ENCODE assay signal across 8 cellular contexts in the genomic region with DNA sequence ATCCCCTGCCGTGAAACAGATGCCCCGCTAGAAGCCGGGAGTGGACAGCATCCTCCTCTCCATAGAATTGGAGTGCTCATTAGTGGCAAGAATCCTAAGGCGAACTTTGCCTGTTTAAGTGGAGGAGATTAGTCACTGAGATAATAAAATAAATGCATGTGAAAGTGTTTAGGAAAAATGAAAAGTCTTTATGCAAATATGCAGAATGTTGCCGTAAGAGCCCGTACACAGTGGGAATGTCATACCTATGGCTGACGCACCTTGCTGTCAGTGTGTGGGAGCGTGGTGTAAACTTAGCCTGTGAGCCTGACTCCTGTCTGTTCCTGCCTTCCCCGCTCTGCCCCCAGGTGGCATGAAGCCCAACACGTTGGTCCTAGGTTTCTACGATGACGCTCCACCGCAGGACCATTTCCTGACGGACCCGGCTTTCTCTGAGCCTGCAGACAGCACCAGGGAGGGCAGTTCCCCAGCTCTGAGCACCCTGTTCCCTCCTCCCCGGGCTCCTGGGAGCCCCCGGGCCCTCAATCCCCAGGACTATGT. TPM values are rescaled to one million over a fixed set of nuclear protein-coding genes. Genes with fewer than 3 reads are reported as not detected.
DNase-seq lines count a peak whose midpoint lies in the region; ATAC-seq and TF ChIP-seq lines count a peak whose summit lies in the region.

No MANE protein-coding gene starts in this region.

- H3F3A ChIP-seq in PC-3 (ENCODE audit: low read length, unreplicated experiment): no peaks in the 10 kb centered on the region

- H3K27ac ChIP-seq in PC-3 (ENCODE audit: low read length): peak overlapping the region; percentile 100
- peak overlapping the region; percentile 95 to 99 (median 97) for H3K27ac ChIP-seq in esophagus muscularis mucosa (replicated peaks in 1 of 4)
- H3K27ac ChIP-seq in skin epidermis: peak overlapping the region; percentile 47 to 100 (median 99)

- TF ChIP-seq CTCF in PC-3 (conservative IDR thresholded peaks at IDR 0.05; ENCODE audit: low read depth, low read length): peak; percentile 40; the same call in 1 of the 2 replicates
- no peak for TF ChIP-seq CTCF in esophagus muscularis mucosa (IDR thresholded peaks at IDR 0.05)

- no peaks in the 10 kb centered on the region for H3K9me2 ChIP-seq in PC-3 (replicated peaks; ENCODE audit: low read length)

- H3K4me1 ChIP-seq in PC-3 (ENCODE audit: insufficient read depth, low read length) (peaks cover 34% of the 10 kb centered on the region), esophagus muscularis mucosa (peaks cover 30 to 55% (median 49%) of the 10 kb centered on the region in 4 donors)

- peak overlapping the region; percentile 51; the same call in 1 of the 2 replicates for H2AFZ ChIP-seq in PC-3 (ENCODE audit: low read length)

- BruUV-seq in PC-3 (replicated peaks; lab: Mats Ljungman, UMichigan): no TSS peak

- no peak for TF ChIP-seq EP300 in esophagus muscularis mucosa (IDR thresholded peaks at IDR 0.05)

- no peak for TF ChIP-seq POLR2A in esophagus muscularis mucosa (IDR thresholded peaks at IDR 0.05; ENCODE audit: low read depth)

- H4K20me1 ChIP-seq in PC-3 (ENCODE audit: low read length): no peaks in the 10 kb centered on the region

- DNase-seq in ELF-1 (ENCODE audit: low read depth, low spot score): peak; percentile 44
- DNase-seq in PC-3: peak; percentile 95
- no peak for DNase-seq in esophagus muscularis mucosa (ENCODE audit: extremely low spot score)
- DNase-seq in midbrain (lab: John Stamatoyannopoulos, UW): no peak
- DNase-seq in NCI-H2081 (lab: John Stamatoyannopoulos, UW): no peak

- peak overlapping the region; percentile 55 for H3K4me3 ChIP-seq in PC-3 (ENCODE audit: low read length)
- peak overlapping the region in 2 of 4 donors; percentile 81 to 99 for H3K4me3 ChIP-seq in esophagus muscularis mucosa
- peak overlapping the region in 5 of 7 experiments; percentile 60 to 94 (median 77) for H3K4me3 ChIP-seq in skin epidermis

- H3K79me2 ChIP-seq in PC-3 (ENCODE audit: low read length): peaks cover 5% of the 10 kb centered on the region

- H3K27me3 ChIP-seq in PC-3 (ENCODE audit: low read length) (no peaks in the 10 kb centered on the region), esophagus muscularis mucosa (no peaks in the 10 kb centered on the region)

- CTCF ChIA-PET in PC-3 (lab: Charles Lee): interaction anchor here (0.5 to 0.6 kb wide), 3 partner anchors 160 to 402 kb away, joined by 3 to 8 read pairs (median 3); no protein-coding TSS in a partner anchor

- no peaks in the 10 kb centered on the region for H3K9me3 ChIP-seq in PC-3 (ENCODE audit: low read length)
- H3K9me3 ChIP-seq in esophagus muscularis mucosa: no peaks in the 10 kb centered on the region

- peak; percentile 81 for ATAC-seq in PC-3
- no peak for ATAC-seq in HG03354 (IDR thresholded peaks at IDR 0.05; ENCODE audit: poor library complexity, severe bottlenecking, unreplicated experiment)
- no peak for ATAC-seq in GM21390 (IDR thresholded peaks at IDR 0.05; ENCODE audit: unreplicated experiment)

- WGBS in esophagus muscularis mucosa: 74% methylated on average over 9 of the region's 17 CpGs

- H3K9ac ChIP-seq in PC-3 (ENCODE audit: low read length): peak overlapping the region; percentile 97

- POLR2A ChIA-PET in PC-3 (lab: Charles Lee; ENCODE audit: unreplicated experiment): no interaction called here

- H3K4me2 ChIP-seq in PC-3 (ENCODE audit: low read length): peak overlapping the region; percentile 82

- intact Hi-C loops in PC-3 (cut with micrococcal nuclease): loop anchor here (1.0 to 5.0 kb wide), 2 partner anchors 12 to 63 kb away; no protein-coding TSS in a partner anchor
- intact Hi-C loops in esophagus muscularis mucosa (cut with DNase I): no loop called here

- H3K36me3 ChIP-seq in PC-3 (ENCODE audit: low read depth, low read length) (peaks cover 11% of the 10 kb centered on the region), esophagus muscularis mucosa (peaks cover 15 to 51% (median 29%) of the 10 kb centered on the region in 4 donors)

RNA-seq across cellular contexts. Expression of a gene that starts 1.7 kb away (rescaled TPM):
- total RNA-seq in PC-3 (2014; rRNA removed) (11.3 and 14.6 TPM in 2 replicates), esophagus muscularis mucosa (10 to 100 TPM; 60.2 to 89.9 (median 81.2) TPM)

RNA-seq across cellular contexts. Expression of a gene that starts 9.5 kb away (rescaled TPM):
- total RNA-seq in PC-3 (2014; rRNA removed) (177 and 268 TPM in 2 replicates), esophagus muscularis mucosa (10 to 100 TPM; 47.2 to 69.6 (median 61.7) TPM)

RNA-seq across cellular contexts. Expression of a gene that starts 12.9 kb away (rescaled TPM):
- total RNA-seq in PC-3 (2014; rRNA removed): 25.9 and 31.2 TPM in 2 replicates
- total RNA-seq in esophagus muscularis mucosa: 10 to 100 TPM; 15.0 to 26.0 (median 19.9) TPM

RNA-seq across cellular contexts. Expression of a gene that starts 24.1 kb away (rescaled TPM):
- total RNA-seq in PC-3 (2014; rRNA removed) (10.5 and 14.6 TPM in 2 replicates), esophagus muscularis mucosa (1 to 10 TPM; 2.1 to 8.7 (median 5.7) TPM)

RNA-seq across cellular contexts. Expression of a gene that starts 30.2 kb away (rescaled TPM):
- total RNA-seq in PC-3 (2014; rRNA removed) (0.40 and 1.3 TPM in 2 replicates), esophagus muscularis mucosa (1 to 10 TPM; 2.5 to 4.6 (median 3.5) TPM)

Comparison
In these comparisons a context has a peak if more than half of its experiments do, and no peak if none do; other contexts are left out.
1. DNase-seq: peak in ELF-1 (single experiment) and PC-3 (single experiment); none in esophagus muscularis mucosa (single experiment), midbrain (single experiment) and NCI-H2081 (0 of 2).
2. Peak in every context shown above with its lines, with median percentiles within 50 percentile points of each other: H3K27ac ChIP-seq.